In genomic region chr4:64727960-64728359, GRCh38 we compare ENCODE assay signal across 26 cellular contexts.
"Had no signal": no experiment of that assay in that cellular context is flagged by ENCODE, and none has a peak within 500 bp of the region (broad histone marks: within the 10 kb centered on the region; RNA-seq: fewer than 3 reads in every experiment).

No MANE protein-coding gene starts in this region.

- ATAC-seq: activated CD8-positive, alpha-beta T cell treated with anti-CD3 and anti-CD28 coated beads, Interleukin-2, amount 10 ng/mL, durations not matched to agents 7 days and 5 days; activated T-cell treated with anti-CD3 and anti-CD28 coated beads, Interleukin-2, amount 50 U/mL, for 72 hours; esophagus mucosa; left cardiac atrium; left ventricle myocardium superior; right cardiac atrium; upper lobe of right lung had no signal

- H2AFZ ChIP-seq: parathyroid adenoma had no signal

- DNase-seq: activated B cell treated with CpG ODN at 0.5 μM for 24 hours; activated CD8-positive, alpha-beta T cell treated with anti-CD3 and anti-CD28 coated beads, Interleukin-2, amount 10 ng/mL, durations not matched to agents 7 days and 5 days; activated effector memory CD4-positive, alpha-beta T cell treated with Interleukin-2 at 50 U/mL for 16 hours; activated naive CD4-positive, alpha-beta T cell treated with anti-CD3 and anti-CD28 coated beads, Interleukin-2, amount 10 ng/mL, durations not matched to agents 7 days and 5 days; activated naive CD8-positive, alpha-beta T cell treated with anti-CD3 and anti-CD28 coated beads, Interleukin-2, amount 10 ng/mL, durations not matched to agents 7 days and 5 days; activated T-cell treated with anti-CD3 and anti-CD28 coated beads for 4 hours; activated T-cell treated with anti-CD3 and anti-CD28 coated beads, Interleukin-2, amount 50 U/mL, for 72 hours; brain microvascular endothelial cell; cortex of kidney; foreskin fibroblast; head of caudate nucleus; hypothalamus; left cardiac atrium; left ventricle myocardium superior; naive B cell; occipital lobe; right cardiac atrium; stimulated activated CD4-positive, alpha-beta T cell treated with anti-CD3 and anti-CD28 coated beads, Interleukin-15, amount 100 ng/mL, for 24 hours; stimulated activated naive CD4-positive, alpha-beta T cell; T-helper 2 cell; tibial artery; upper lobe of right lung had no signal

- H3K27ac ChIP-seq: brain microvascular endothelial cell, parathyroid adenoma, suprapubic skin, tibial artery, upper lobe of right lung had no signal

- H3K4me3 ChIP-seq: suprapubic skin, tibial artery, upper lobe of right lung had no signal

- H3K79me2 ChIP-seq: parathyroid adenoma had no signal

- H3K27me3 Mint-ChIP-seq: activated B cell treated with CpG ODN at 0.5 μM for 24 hours; activated naive CD4-positive, alpha-beta T cell treated with anti-CD3 and anti-CD28 coated beads, Interleukin-2, amount 10 ng/mL, durations not matched to agents 7 days and 5 days; activated naive CD8-positive, alpha-beta T cell treated with anti-CD3 and anti-CD28 coated beads, Interleukin-2, amount 10 ng/mL, durations not matched to agents 7 days and 5 days; naive B cell had no signal

- H3K4me3 Mint-ChIP-seq: activated B cell treated with CpG ODN at 0.5 μM for 24 hours; activated CD8-positive, alpha-beta T cell treated with anti-CD3 and anti-CD28 coated beads, Interleukin-2, amount 10 ng/mL, durations not matched to agents 7 days and 5 days; activated naive CD4-positive, alpha-beta T cell treated with anti-CD3 and anti-CD28 coated beads, Interleukin-2, amount 10 ng/mL, durations not matched to agents 7 days and 5 days; activated naive CD8-positive, alpha-beta T cell treated with anti-CD3 and anti-CD28 coated beads, Interleukin-2, amount 10 ng/mL, durations not matched to agents 7 days and 5 days; activated T-cell treated with anti-CD3 and anti-CD28 coated beads, Interleukin-2, amount 50 U/mL, for 72 hours; naive B cell; neural crest cell had no signal

- H3K36me3 Mint-ChIP-seq: activated naive CD4-positive, alpha-beta T cell treated with anti-CD3 and anti-CD28 coated beads, Interleukin-2, amount 10 ng/mL, durations not matched to agents 7 days and 5 days; activated naive CD8-positive, alpha-beta T cell treated with anti-CD3 and anti-CD28 coated beads, Interleukin-2, amount 10 ng/mL, durations not matched to agents 7 days and 5 days; naive B cell had no signal

- H3K27ac Mint-ChIP-seq: activated B cell treated with CpG ODN at 0.5 μM for 24 hours; activated CD8-positive, alpha-beta T cell treated with anti-CD3 and anti-CD28 coated beads, Interleukin-2, amount 10 ng/mL, durations not matched to agents 7 days and 5 days; activated naive CD4-positive, alpha-beta T cell treated with anti-CD3 and anti-CD28 coated beads, Interleukin-2, amount 10 ng/mL, durations not matched to agents 7 days and 5 days; activated naive CD8-positive, alpha-beta T cell treated with anti-CD3 and anti-CD28 coated beads, Interleukin-2, amount 10 ng/mL, durations not matched to agents 7 days and 5 days; activated T-cell treated with anti-CD3 and anti-CD28 coated beads, Interleukin-2, amount 50 U/mL, for 72 hours; naive B cell had no signal

- H3K4me1 ChIP-seq: parathyroid adenoma, suprapubic skin, tibial artery, upper lobe of right lung had no signal

- H3K9me3 Mint-ChIP-seq: activated naive CD4-positive, alpha-beta T cell treated with anti-CD3 and anti-CD28 coated beads, Interleukin-2, amount 10 ng/mL, durations not matched to agents 7 days and 5 days had no signal

- H3K36me3 ChIP-seq: brain microvascular endothelial cell, suprapubic skin, tibial artery, upper lobe of right lung had no signal

- H3K9me3 ChIP-seq: suprapubic skin, tibial artery, upper lobe of right lung had no signal

- H3K4me1 Mint-ChIP-seq: activated B cell treated with CpG ODN at 0.5 μM for 24 hours; activated naive CD4-positive, alpha-beta T cell treated with anti-CD3 and anti-CD28 coated beads, Interleukin-2, amount 10 ng/mL, durations not matched to agents 7 days and 5 days; activated naive CD8-positive, alpha-beta T cell treated with anti-CD3 and anti-CD28 coated beads, Interleukin-2, amount 10 ng/mL, durations not matched to agents 7 days and 5 days; naive B cell; neural crest cell had no signal

- H3K27me3 ChIP-seq: brain microvascular endothelial cell, suprapubic skin, tibial artery, upper lobe of right lung had no signal

- H3K9ac ChIP-seq: parathyroid adenoma had no signal
